Comparison of ENCODE assay signal across 1 cellular context in the genomic region with DNA sequence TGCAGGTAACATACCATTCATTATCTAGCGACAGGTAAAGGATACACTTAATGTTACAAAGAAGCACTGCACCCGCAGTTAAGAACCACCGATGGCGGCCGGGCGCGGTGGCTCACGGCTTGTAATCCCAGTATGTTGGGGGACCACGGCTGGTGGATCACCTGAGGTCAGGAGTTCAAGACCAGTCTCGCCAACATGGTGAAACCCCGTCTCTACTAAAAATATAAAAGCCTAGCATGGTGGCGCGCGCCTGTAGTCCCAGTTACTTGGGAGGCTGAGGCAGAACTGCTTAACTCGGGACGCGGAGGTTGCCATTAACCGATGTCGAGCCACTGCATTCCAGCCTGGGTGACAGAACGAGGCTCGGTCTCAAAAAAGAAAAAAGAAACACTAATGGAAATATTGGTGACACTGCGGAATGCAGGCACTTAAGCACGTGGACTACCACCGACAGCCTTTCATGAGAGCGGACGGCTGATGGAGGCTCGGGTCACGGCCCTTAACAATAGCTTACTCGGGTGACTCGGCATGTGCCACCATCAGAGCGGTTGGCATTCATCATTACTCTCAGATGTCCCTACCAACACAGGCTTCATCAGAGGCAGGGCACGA.
TF ChIP-seq lines count a peak whose summit lies in the region.

No MANE protein-coding gene starts in this region.

TF ChIP-seq in A549, 52 proteins besides CTCF, POLR2A, EP300 and RAD21:
- TF ChIP-seq E2F6 (IDR thresholded peaks at IDR 0.05; ENCODE audit: borderline replicate concordance, low read depth) (0 out of 2 replicates have a peak, but pooled peaks have one; percentile 3), SMC3 (IDR thresholded peaks at IDR 0.05) (no peak), NFE2L2 (conservative IDR thresholded peaks at IDR 0.05; ENCODE audit: low read length) (no peak), EHF (CRISPR knock-in tag; IDR thresholded peaks at IDR 0.05) (no peak), HOXA7 (CRISPR knock-in tag; IDR thresholded peaks at IDR 0.05) (peak; percentile 73), KDM5A (IDR thresholded peaks at IDR 0.05) (no peak), MAFK (IDR thresholded peaks at IDR 0.05; ENCODE audit: partially characterized antibody) (peak; percentile 11), HES2 (IDR thresholded peaks at IDR 0.05) (no peak), TFCP2L1 (CRISPR knock-in tag; IDR thresholded peaks at IDR 0.05) (0 out of 2 replicates have a peak, but pooled peaks have one; percentile 34), HOXB13 (CRISPR knock-in tag; IDR thresholded peaks at IDR 0.05; ENCODE audit: low read depth) (no peak), PBX3 (IDR thresholded peaks at IDR 0.05) (no peak), EHMT2 (IDR thresholded peaks at IDR 0.05; ENCODE audit: low read depth) (no peak), ELK1 (IDR thresholded peaks at IDR 0.05; ENCODE audit: low read depth, low read length) (no peak), RARB (CRISPR knock-in tag; IDR thresholded peaks at IDR 0.05) (peak; percentile 58), JUN (IDR thresholded peaks at IDR 0.05) (no peak; a peak in 1 of 5 replicates)
